30 cellular contexts compared by ENCODE assay signal in the genomic region with DNA sequence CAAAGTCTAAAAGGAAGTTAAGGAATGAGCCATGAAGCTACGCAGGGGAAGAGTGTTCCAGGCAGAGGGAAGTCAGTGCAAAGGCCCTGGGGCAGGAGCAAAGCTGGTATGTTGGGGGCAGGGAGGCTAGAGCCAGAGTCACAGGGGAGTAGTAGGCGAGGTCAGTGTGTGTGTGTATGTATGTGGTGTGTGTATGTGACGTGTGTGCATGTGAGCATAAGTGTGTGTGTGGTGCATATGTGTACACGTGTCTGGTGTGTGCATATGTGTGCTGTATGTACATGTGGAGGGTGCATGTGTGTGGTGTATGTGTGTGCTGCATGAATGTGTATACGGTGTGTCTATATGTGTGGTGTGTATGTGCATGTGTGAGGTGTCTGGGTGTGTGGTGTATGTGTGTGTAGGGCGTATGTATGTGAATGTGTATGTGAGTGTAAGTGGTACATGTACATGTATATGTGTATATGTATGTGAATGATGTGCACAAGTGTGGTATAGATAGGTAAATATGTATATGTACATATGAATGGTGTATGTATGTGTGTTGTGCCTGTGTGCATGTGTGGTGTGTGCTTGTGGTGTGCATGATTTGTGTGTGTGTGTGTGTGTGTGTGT. TPM values are rescaled to one million over a fixed set of nuclear protein-coding genes. Genes with fewer than 3 reads are reported as not detected.
DNase-seq lines count a peak whose midpoint lies in the region; ATAC-seq, FAIRE-seq and TF ChIP-seq lines count a peak whose summit lies in the region.
"Had no signal": no experiment of that assay in that cellular context is flagged by ENCODE, and none has a peak within 500 bp of the region (broad histone marks: within the 10 kb centered on the region; RNA-seq: fewer than 3 reads in every experiment).

No MANE protein-coding gene starts in this region.

- no peaks in the 10 kb centered on the region for H3K36me3 ChIP-seq in K562 (ENCODE audit: control insufficient read depth, insufficient read depth, low read length)
- H3K36me3 ChIP-seq in naive thymus-derived CD4-positive, alpha-beta T cell (ENCODE audit: control insufficient read depth in 2 of 3, insufficient read depth in 3 of 3, low read length in 3 of 3): no peaks in the 10 kb centered on the region
- H3K36me3 ChIP-seq in brain microvascular endothelial cell (replicated peaks): no peaks in the 10 kb centered on the region
- H3K36me3 ChIP-seq: SJSA1 had no signal

- FAIRE-seq in K562 (lab: Jason Lieb, UNC) (no peak), urothelium cell line (lab: Jason Lieb, UNC) (peak; percentile 94)
- FAIRE-seq: GM19239 had no signal

- TF ChIP-seq POLR2A in K562 (conservative IDR thresholded peaks at IDR 0.05): no peak

- CTCF ChIA-PET in HEK293T (lab: Yijun Ruan, JAX): no interaction called here
- CTCF ChIA-PET in K562 (lab: Yijun Ruan, JAX; ENCODE audit: low intra/inter-chr PET ratio): no interaction called here
- CTCF ChIA-PET in naive thymus-derived CD4-positive, alpha-beta T cell (lab: Charles Lee): no interaction called here

- H3K4me1 ChIP-seq in K562 (replicated peaks in 1 of 2; ENCODE audit: control insufficient read depth in 2 of 2, insufficient read depth in 2 of 2, low read length in 2 of 2): no peaks in the 10 kb centered on the region
- no peaks in the 10 kb centered on the region for H3K4me1 ChIP-seq in naive thymus-derived CD4-positive, alpha-beta T cell (ENCODE audit: control insufficient read depth in 2 of 2, insufficient read depth in 2 of 2, low read length in 2 of 2)

- no peaks in the 10 kb centered on the region for H4K20me1 ChIP-seq in K562 (replicated peaks; ENCODE audit: control insufficient read depth, insufficient read depth, low read length)

- H3K27me3 ChIP-seq in K562 (ENCODE audit: control insufficient read depth in 2 of 2, insufficient read depth in 2 of 2, low read length in 2 of 2): peaks cover 10 to 33% of the 10 kb centered on the region in 2 experiments; a peak in 4 of 5 replicates
- H3K27me3 ChIP-seq in naive thymus-derived CD4-positive, alpha-beta T cell (ENCODE audit: control insufficient read depth in 2 of 2, insufficient read depth in 2 of 2, low read length in 2 of 2): no peaks in the 10 kb centered on the region
- H3K27me3 ChIP-seq in brain microvascular endothelial cell (replicated peaks): no peaks in the 10 kb centered on the region
- H3K27me3 ChIP-seq: SJSA1 had no signal

- H3K9me1 ChIP-seq in K562 (ENCODE audit: control insufficient read depth, insufficient read depth, low read length): no peaks in the 10 kb centered on the region

- H3K27ac ChIP-seq in K562 (ENCODE audit: extremely low read depth, low read depth, low read length): no peak overlapping the region
- no peak overlapping the region for H3K27ac ChIP-seq in naive thymus-derived CD4-positive, alpha-beta T cell (ENCODE audit: low read depth, low read length)
- no peak overlapping the region for H3K27ac ChIP-seq in brain microvascular endothelial cell
- H3K27ac ChIP-seq: C4-2B, PC-9, SJSA1 had no signal

- no peak for DNase-seq in HEK293T (ENCODE audit: extremely low spot score)
- DNase-seq in K562 (ENCODE audit: extremely low read depth in 1 of 4, low spot score in 3 of 4): no peak
- no peak for DNase-seq in naive thymus-derived CD4-positive, alpha-beta T cell
- no peak for DNase-seq in urothelium cell line (ENCODE audit: low spot score)
- DNase-seq in HPDE6-E6E7 (ENCODE audit: extremely low spot score): no peak
- no peak for DNase-seq in brain microvascular endothelial cell
- no peak for DNase-seq in AG20443 (ENCODE audit: low spot score)
- DNase-seq: CD8-positive, alpha-beta T cell; DMS 273 treated with DMSO at 0.1 percent for 48 hours; DMS79; EL; GDM1; H7; HFFc6; Kasumi-1; MV-4-11; NCI-H1105; NCI-H1436 treated with DMSO at 0.1 percent for 48 hours; NCI-H1930; NCI-H2107; NCI-H446; NCI-H524 treated with DMSO at 0.1 percent for 48 hours; NCI-H774; PC-9; Right ventricle myocardium superior; RPMI8226 had no signal

- ATAC-seq in K562: no peak
- ATAC-seq in naive thymus-derived CD4-positive, alpha-beta T cell: peak; percentile 24
- ATAC-seq: CD8-positive, alpha-beta T cell had no signal

- H3K4me3 Mint-ChIP-seq in naive thymus-derived CD4-positive, alpha-beta T cell: no peak overlapping the region
- H3K4me3 Mint-ChIP-seq: B cell; CD8-positive, alpha-beta T cell; HFFc6 had no signal

- whole genome bisulfite sequencing in K562 (ENCODE audit: insufficient coverage, low coverage, missing lambda C conversion rate): 3% methylated on average over 6 of the region's 6 CpGs

- TF ChIP-seq EP300 in K562 (IDR thresholded peaks at IDR 0.05; ENCODE audit: low read length): no peak

- in situ Hi-C loops in K562 (cut with MboI): no loop called here
- in situ Hi-C loops in brain microvascular endothelial cell (cut with HindIII; ENCODE audit: low pct_ligation_motif_present, low sequenced_read_pairs): no loop called here

- no peak overlapping the region for H2AFZ ChIP-seq in K562 (ENCODE audit: low read depth, low read length)
- H2AFZ ChIP-seq: PC-9 had no signal

- H3K27ac Mint-ChIP-seq in naive thymus-derived CD4-positive, alpha-beta T cell: no peak overlapping the region
- H3K27ac Mint-ChIP-seq: B cell; CD8-positive, alpha-beta T cell; HFFc6 had no signal

- intact Hi-C loops in K562 (cut with micrococcal nuclease): no loop called here
- intact Hi-C loops in naive thymus-derived CD4-positive, alpha-beta T cell (cut with micrococcal nuclease): no loop called here

- H3K4me3 ChIP-seq in K562: no peak overlapping the region
- H3K4me3 ChIP-seq in naive thymus-derived CD4-positive, alpha-beta T cell (ENCODE audit: low read length): no peak overlapping the region
- no peak overlapping the region for H3K4me3 ChIP-seq in brain microvascular endothelial cell (ENCODE audit: low read depth, low read length)
- H3K4me3 ChIP-seq: PC-9, SJSA1 had no signal

- TF ChIP-seq RAD21 in K562 (CRISPR knock-in tag; conservative IDR thresholded peaks at IDR 0.05 in 1 of 2, IDR thresholded peaks at IDR 0.05 in 1 of 2): no peak

- BruUV-seq in K562 (replicated peaks; lab: Mats Ljungman, UMichigan): no TSS peak

- no peaks in the 10 kb centered on the region for H3K9me3 ChIP-seq in K562 (replicated peaks; ENCODE audit: control insufficient read depth, insufficient read depth, low read depth, low read length)
- H3K9me3 ChIP-seq in naive thymus-derived CD4-positive, alpha-beta T cell (ENCODE audit: control insufficient read depth in 2 of 3, low read length in 3 of 3): no peaks in the 10 kb centered on the region
- H3K9me3 ChIP-seq: SJSA1 had no signal

- POLR2A ChIA-PET in HEK293T (lab: Yijun Ruan, JAX) (interaction anchor here (1.5 kb wide), 1 partner anchor 21 kb away, joined by 4 read pairs; a partner anchor contains a TSS), K562 (lab: Yijun Ruan, JAX) (interaction anchor here (0.7 kb wide), 1 partner anchor 513 kb away, joined by 3 read pairs; no protein-coding TSS in a partner anchor)
- POLR2A ChIA-PET in naive thymus-derived CD4-positive, alpha-beta T cell (lab: Charles Lee): no interaction called here

- peaks cover 0 to 8% (median 4%) of the 10 kb centered on the region in 5 donors for H3K27me3 Mint-ChIP-seq in naive thymus-derived CD4-positive, alpha-beta T cell

- H3K9ac ChIP-seq in K562 (ENCODE audit: insufficient read depth in 1 of 2, low read depth in 2 of 2, low read length in 2 of 2): no peak overlapping the region

- no peaks in the 10 kb centered on the region for H3K79me2 ChIP-seq in K562 (ENCODE audit: control insufficient read depth, insufficient read depth, low read length)

- peaks cover 0 to 2% (median 0%) of the 10 kb centered on the region in 7 donors for H3K4me1 Mint-ChIP-seq in naive thymus-derived CD4-positive, alpha-beta T cell
- H3K4me1 Mint-ChIP-seq: B cell had no signal

- peaks cover 0 to 10% (median 2%) of the 10 kb centered on the region in 11 donors for H3K9me3 Mint-ChIP-seq in naive thymus-derived CD4-positive, alpha-beta T cell
- H3K9me3 Mint-ChIP-seq: CD8-positive, alpha-beta T cell; HFFc6 had no signal

- H3K36me3 Mint-ChIP-seq in naive thymus-derived CD4-positive, alpha-beta T cell: no peaks in the 10 kb centered on the region
- H3K36me3 Mint-ChIP-seq: CD8-positive, alpha-beta T cell had no signal

- no peak overlapping the region for H3K4me2 ChIP-seq in K562 (ENCODE audit: insufficient read depth, low read length)
- H3K4me2 ChIP-seq: PC-9 had no signal

- no peak for TF ChIP-seq CTCF in K562 (IDR thresholded peaks at IDR 0.05 in 2 of 3, conservative IDR thresholded peaks at IDR 0.05 in 1 of 3; ENCODE audit: insufficient read depth in 2 of 3, low read depth in 1 of 3, low read length in 3 of 3)
- TF ChIP-seq CTCF in brain microvascular endothelial cell (IDR thresholded peaks at IDR 0.05; ENCODE audit: low read depth, low read length, missing control alignments): no peak

RNA-seq across cellular contexts. Expression of a gene that starts 20.8 kb away (rescaled TPM):
- total RNA-seq in K562 (2011; cell fraction: chromatin; rRNA removed; ENCODE audit: low replicate concordance): not detected in 2 replicates
- not detected in 2 replicates for total RNA-seq in K562 (2011; cell fraction: nucleolus; rRNA removed)
- not detected in 2 replicates for total RNA-seq in K562 (2011; cell fraction: nucleoplasm; rRNA removed)
- total RNA-seq in K562 (2014; rRNA removed): not detected in 2 replicates
- not detected in 2 replicates for total RNA-seq in K562 (2014; rRNA removed; fragmentation: Illumina TruSeq; extraction: Trizol)
- total RNA-seq in K562 (2015; rRNA removed; fragmentation: Illumina TruSeq; extraction: Trizol): not detected in 2 replicates
- total RNA-seq in K562 (2021): 0.22 and 0.27 TPM in 2 replicates
- polyA plus RNA-seq in K562 (2011; rRNA removed): not detected in 2 replicates
- 0.01 TPM in 1 of 2 replicates, not detected in the other for polyA plus RNA-seq in K562 (2011; cell fraction: cytosol; rRNA removed)
- not detected in 2 replicates for polyA plus RNA-seq in K562 (2011; cell fraction: nucleus; rRNA removed)
- not detected in 2 replicates for polyA plus RNA-seq in K562 (2012)
- not detected in 2 replicates for polyA plus RNA-seq in K562 (2014; fragmentation: Illumina TruSeq; extraction: Trizol)
- not detected for polyA plus RNA-seq in K562 (2014; fragmentation: Nextera tagmentation; extraction: Ambion mirVana)
- not detected in 2 replicates for polyA plus RNA-seq in K562 (2014; rRNA removed)
- polyA minus RNA-seq in K562 (2011; rRNA and poly(A)+ RNA removed): not detected in 2 replicates
- polyA minus RNA-seq in K562 (2011; cell fraction: cytosol; rRNA and poly(A)+ RNA removed): 0.46 TPM in 1 of 2 replicates, not detected in the other
- polyA minus RNA-seq in K562 (2011; cell fraction: nucleus; rRNA and poly(A)+ RNA removed): not detected in 2 replicates
- total RNA-seq in naive thymus-derived CD4-positive, alpha-beta T cell: 1 to 10 TPM in 1 of 5 experiments, under 1 TPM in 4; 0.11 to 6.2 (median 0.22) TPM
- not detected for polyA plus RNA-seq in naive thymus-derived CD4-positive, alpha-beta T cell
- total RNA-seq: B cell; CD8-positive, alpha-beta T cell; PC-9 had no signal

RNA-seq across cellular contexts. Expression of a gene that starts 56.7 kb away (rescaled TPM):
- 0.28 and 0.65 TPM in 2 replicates for total RNA-seq in K562 (2011; cell fraction: chromatin; rRNA removed; ENCODE audit: low replicate concordance)
- 0.17 and 0.79 TPM in 2 replicates for total RNA-seq in K562 (2011; cell fraction: nucleolus; rRNA removed)
- 0.22 and 2.1 TPM in 2 replicates for total RNA-seq in K562 (2011; cell fraction: nucleoplasm; rRNA removed)
- total RNA-seq in K562 (2014; rRNA removed) (0.36 and 0.94 TPM in 2 replicates), K562 (2014; rRNA removed; fragmentation: Illumina TruSeq; extraction: Trizol) (0.70 and 0.76 TPM in 2 replicates), K562 (2015; rRNA removed; fragmentation: Illumina TruSeq; extraction: Trizol) (0.75 and 0.87 TPM in 2 replicates), K562 (2021) (0.49 and 0.62 TPM in 2 replicates)
- polyA plus RNA-seq in K562 (2011; rRNA removed) (0.04 and 0.28 TPM in 2 replicates), K562 (2014; fragmentation: Illumina TruSeq; extraction: Trizol) (1.0 and 1.1 TPM in 2 replicates), K562 (2014; fragmentation: Nextera tagmentation; extraction: Ambion mirVana) (under 1 TPM; 0.14 to 0.35 TPM), K562 (2014; rRNA removed) (0.49 and 0.62 TPM in 2 replicates)
- polyA plus RNA-seq in K562 (2011; cell fraction: cytosol; rRNA removed): 0.07 and 0.19 TPM in 2 replicates
- polyA plus RNA-seq in K562 (2011; cell fraction: nucleus; rRNA removed): 0.30 and 0.60 TPM in 2 replicates
- polyA plus RNA-seq in K562 (2012): 0.78 and 1.8 TPM in 2 replicates
- 0.27 TPM in 1 of 2 replicates, not detected in the other for polyA minus RNA-seq in K562 (2011; rRNA and poly(A)+ RNA removed)
- not detected in 2 replicates for polyA minus RNA-seq in K562 (2011; cell fraction: cytosol; rRNA and poly(A)+ RNA removed)
- 0.13 TPM in 1 of 2 replicates, not detected in the other for polyA minus RNA-seq in K562 (2011; cell fraction: nucleus; rRNA and poly(A)+ RNA removed)
- 10 to 100 TPM in 1 of 5 experiments, 1 to 10 TPM in 4; 6.4 to 15.3 (median 7.0) TPM for total RNA-seq in naive thymus-derived CD4-positive, alpha-beta T cell
- polyA plus RNA-seq in naive thymus-derived CD4-positive, alpha-beta T cell: 1 to 10 TPM; 2.8 to 3.9 TPM
- total RNA-seq: PC-9 had no signal
